Comparison of ENCODE assay signal across 9 cellular contexts in the genomic region with DNA sequence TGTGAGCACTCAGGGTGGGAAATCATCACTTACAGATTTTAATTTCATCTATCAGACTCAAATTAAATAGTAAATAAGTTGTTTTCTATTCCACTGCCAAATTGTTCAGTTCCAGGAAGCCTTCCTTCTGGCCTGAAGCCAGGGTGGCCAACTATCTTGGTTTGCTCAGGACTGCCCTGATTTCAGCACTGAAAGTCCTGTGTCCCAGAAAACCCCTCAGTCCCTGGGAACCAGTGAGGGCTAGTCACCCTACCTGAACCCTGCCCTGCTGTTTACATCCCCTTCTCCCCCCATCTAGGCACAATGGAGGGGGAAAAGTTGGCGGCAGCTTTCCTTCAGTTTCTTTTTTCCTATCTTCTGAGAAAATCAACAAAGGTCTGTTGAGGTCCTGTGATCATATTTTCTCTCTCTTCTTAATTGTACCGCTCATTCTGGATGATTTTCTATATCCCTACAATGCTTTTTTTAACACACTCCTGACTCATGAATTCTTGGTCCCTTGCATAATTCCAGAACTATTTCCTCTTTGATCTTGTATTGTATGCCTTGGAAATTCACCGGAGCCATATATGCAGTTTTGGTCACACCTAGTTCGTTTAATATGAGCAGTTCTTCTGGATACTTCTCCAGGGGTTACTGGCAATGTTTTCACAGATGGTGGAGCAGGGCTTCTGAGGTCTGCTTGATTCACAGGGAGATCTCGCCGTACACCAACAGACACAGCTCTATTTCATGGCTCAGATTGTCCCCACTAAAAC.
DNase-seq lines count a peak whose midpoint lies in the region; ATAC-seq lines count a peak whose summit lies in the region.
"Had no signal": no experiment of that assay in that cellular context is flagged by ENCODE, and none has a peak within 500 bp of the region (broad histone marks: within the 10 kb centered on the region; RNA-seq: fewer than 3 reads in every experiment).

No MANE protein-coding gene starts in this region.

- peak overlapping the region; percentile 60 for H3K4me3 ChIP-seq in ACC112 (ENCODE audit: low read depth, low read length)

- H3K27me3 Mint-ChIP-seq in activated naive CD8-positive, alpha-beta T cell treated with anti-CD3 and anti-CD28 coated beads, Interleukin-2, amount 50 U/mL, for 24 hours: no peaks in the 10 kb centered on the region

- H3K36me3 ChIP-seq in ACC112 (ENCODE audit: insufficient read depth, low read length): peaks cover 16% of the 10 kb centered on the region

- peaks cover 30% of the 10 kb centered on the region for H3K4me1 ChIP-seq in ACC112 (ENCODE audit: control insufficient read depth, insufficient read depth, low read length, unreplicated experiment)

- no peak overlapping the region for H3K4me3 Mint-ChIP-seq in activated naive CD8-positive, alpha-beta T cell treated with anti-CD3 and anti-CD28 coated beads, Interleukin-2, amount 50 U/mL, for 24 hours
- H3K4me3 Mint-ChIP-seq: CD8-positive, alpha-beta T cell had no signal

- H3K27ac Mint-ChIP-seq in activated naive CD8-positive, alpha-beta T cell treated with anti-CD3 and anti-CD28 coated beads, Interleukin-2, amount 50 U/mL, for 24 hours: no peak overlapping the region
- H3K27ac Mint-ChIP-seq: CD8-positive, alpha-beta T cell had no signal

- H2AFZ ChIP-seq in ACC112 (ENCODE audit: low read length, unreplicated experiment): peak overlapping the region; percentile 26

- peaks cover 26% of the 10 kb centered on the region for H3K4me1 Mint-ChIP-seq in activated naive CD8-positive, alpha-beta T cell treated with anti-CD3 and anti-CD28 coated beads, Interleukin-2, amount 50 U/mL, for 24 hours

- H3K27ac ChIP-seq in ACC112 (ENCODE audit: low read depth, low read length): peak overlapping the region; percentile 94

- no peaks in the 10 kb centered on the region for H3K9me3 Mint-ChIP-seq in activated naive CD8-positive, alpha-beta T cell treated with anti-CD3 and anti-CD28 coated beads, Interleukin-2, amount 50 U/mL, for 24 hours
- H3K9me3 Mint-ChIP-seq: CD8-positive, alpha-beta T cell had no signal

- no peaks in the 10 kb centered on the region for H3K27me3 ChIP-seq in ACC112 (ENCODE audit: insufficient read depth, low read length)

- peaks cover 18% of the 10 kb centered on the region for H3K36me3 Mint-ChIP-seq in activated naive CD8-positive, alpha-beta T cell treated with anti-CD3 and anti-CD28 coated beads, Interleukin-2, amount 50 U/mL, for 24 hours (ENCODE audit: low read depth)

- ATAC-seq in activated naive CD8-positive, alpha-beta T cell treated with anti-CD3 and anti-CD28 coated beads, Interleukin-2, amount 50 U/mL, for 24 hours: no peak
- ATAC-seq in HG02798 (IDR thresholded peaks at IDR 0.05; ENCODE audit: poor library complexity, unreplicated experiment) (no peak), GM18511 (IDR thresholded peaks at IDR 0.05; ENCODE audit: unreplicated experiment) (no peak), HG03439 (IDR thresholded peaks at IDR 0.05; ENCODE audit: unreplicated experiment) (no peak)
- ATAC-seq: CD8-positive, alpha-beta T cell had no signal

- DNase-seq in NCI-H226 (peak; percentile 67), epidermal melanocyte (ENCODE audit: insufficient read length, low spot score) (peak; percentile 38), midbrain (lab: John Stamatoyannopoulos, UW) (peak; percentile 32)
- no peak for DNase-seq in activated naive CD8-positive, alpha-beta T cell treated with anti-CD3 and anti-CD28 coated beads, Interleukin-2, amount 50 U/mL, for 24 hours
- DNase-seq: CD8-positive, alpha-beta T cell had no signal

- H3K79me2 ChIP-seq in ACC112 (ENCODE audit: control insufficient read depth, insufficient read depth, low read length, unreplicated experiment): no peaks in the 10 kb centered on the region
